In the genomic region with DNA sequence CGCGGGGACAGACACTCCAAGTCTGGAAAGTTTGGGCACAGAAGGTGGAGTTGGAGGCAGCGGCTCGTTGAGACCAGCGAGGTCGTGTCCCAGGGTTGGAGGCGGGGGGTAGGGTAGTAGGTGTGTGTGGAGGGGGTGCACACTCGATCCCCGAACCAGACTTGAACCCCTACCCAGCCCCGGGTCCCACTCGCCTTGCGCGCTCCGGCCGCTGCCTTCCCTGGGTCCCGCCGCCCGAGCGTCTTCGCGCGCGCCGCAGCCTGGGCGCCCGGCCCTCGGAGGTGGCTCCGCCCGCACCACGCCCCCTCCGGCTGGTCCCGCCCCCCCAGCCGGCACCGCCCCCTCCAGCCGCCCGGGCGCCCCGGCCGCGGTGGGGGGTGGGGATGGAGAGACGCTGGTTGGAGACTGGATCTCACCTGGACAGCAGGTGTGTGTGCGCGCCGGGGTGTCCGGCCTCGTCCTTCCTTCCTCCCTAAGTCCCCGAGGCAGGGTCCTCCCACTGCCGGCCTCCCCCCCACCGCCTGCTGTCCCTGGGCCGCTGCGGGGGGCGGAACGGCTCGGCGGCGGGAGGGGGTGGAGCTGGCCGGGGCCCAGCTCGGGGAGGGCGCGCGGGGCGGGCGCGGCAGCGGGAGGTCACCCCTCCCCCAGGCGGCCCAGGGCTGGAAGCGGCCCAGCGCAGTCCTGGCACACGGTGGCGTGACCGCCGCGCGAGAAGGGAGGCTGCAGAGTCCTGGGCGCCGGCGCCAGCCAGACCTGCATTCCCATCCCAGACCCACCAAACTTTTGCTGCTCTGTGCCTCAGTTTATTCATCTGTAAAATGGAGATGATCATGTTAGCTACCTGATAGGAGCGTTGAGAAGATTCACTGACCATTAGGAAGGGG, we compare ENCODE assay signal across 8 cellular contexts. TPM values are rescaled to one million over a fixed set of nuclear protein-coding genes. Genes with fewer than 3 reads are reported as not detected.
DNase-seq lines count a peak whose midpoint lies in the region; ATAC-seq and TF ChIP-seq lines count a peak whose summit lies in the region.

A gene (minus strand): TSS at position 255 of the 884 bp plus-strand sequence. CDS start 3,034 bp downstream, outside the sequence.

- TF ChIP-seq POLR2A in Peyer's patch (IDR thresholded peaks at IDR 0.05), result peak in 1 of 2 donors; percentile 44

- ATAC-seq in GM21381 (IDR thresholded peaks at IDR 0.05; ENCODE audit: unreplicated experiment) (peak; percentile 75), naive B cell (ENCODE audit: low read depth in 2 of 2) (peak; percentile 91)
- peak; percentile 94 for ATAC-seq in activated T-helper 17 cell treated with anti-CD3 and anti-CD28 coated beads, Interleukin-2, amount 50 U/mL, for 72 hours (replicated peaks)
- peak; percentile 88 for ATAC-seq in stimulated activated effector memory CD8-positive, alpha-beta T cell treated with anti-CD3 and anti-CD28 coated beads, Interleukin-12 subunit alpha, Interleukin-12 subunit beta, amount 100 ng/mL, for 72 hours

- peaks cover 0 to 26% (median 0%) of the 10 kb centered on the region in 3 donors for H3K36me3 ChIP-seq in Peyer's patch

- H3K27ac ChIP-seq in Peyer's patch, result peak within 1 kb of the TSS; percentile 66 to 95 (median 81)

- H3K4me1 ChIP-seq in Peyer's patch, result peaks cover 0 to 41% (median 5%) of the 10 kb centered on the region in 4 donors

- H3K27me3 Mint-ChIP-seq in activated T-helper 17 cell treated with anti-CD3 and anti-CD28 coated beads, Interleukin-2, amount 50 U/mL, for 72 hours, result peaks cover 9% of the 10 kb centered on the region
- H3K27me3 Mint-ChIP-seq in naive B cell, result peaks cover 6 to 30% (median 19%) of the 10 kb centered on the region in 3 donors

- TF ChIP-seq CTCF in Peyer's patch (IDR thresholded peaks at IDR 0.05), result peak in 3 of 6 experiments; percentile 34 to 44 (median 36)

- peak within 1 kb of the TSS; percentile 62 for H3K4me3 Mint-ChIP-seq in activated T-helper 17 cell treated with anti-CD3 and anti-CD28 coated beads, Interleukin-2, amount 50 U/mL, for 72 hours
- peak within 1 kb of the TSS; percentile 71 to 88 (median 86) for H3K4me3 Mint-ChIP-seq in naive B cell
- peak within 1 kb of the TSS; percentile 68 for H3K4me3 Mint-ChIP-seq in stimulated activated effector memory CD8-positive, alpha-beta T cell treated with anti-CD3 and anti-CD28 coated beads, Interleukin-12 subunit alpha, Interleukin-12 subunit beta, amount 100 ng/mL, for 72 hours

- no peaks in the 10 kb centered on the region for H3K27me3 ChIP-seq in Peyer's patch

- peak; percentile 82 for DNase-seq in COLO829 (ENCODE audit: low spot score)
- DNase-seq in HuH-7 (ENCODE audit: low spot score), result peak; percentile 92
- DNase-seq in Peyer's patch, result peak; percentile 67 to 95 (median 88)
- DNase-seq in fibroblast of gingiva (ENCODE audit: low read depth), result peak; percentile 72
- peak; percentile 71 for DNase-seq in naive B cell
- DNase-seq in stimulated activated effector memory CD8-positive, alpha-beta T cell treated with anti-CD3 and anti-CD28 coated beads, Interleukin-12 subunit alpha, Interleukin-12 subunit beta, amount 100 ng/mL, for 72 hours (ENCODE audit: low spot score in 2 of 2), result peak; percentile 88 to 91

- H3K4me3 ChIP-seq in Peyer's patch, result peak within 1 kb of the TSS; percentile 45 to 82 (median 65)

- no peaks in the 10 kb centered on the region for H3K9me3 Mint-ChIP-seq in activated T-helper 17 cell treated with anti-CD3 and anti-CD28 coated beads, Interleukin-2, amount 50 U/mL, for 72 hours
- no peaks in the 10 kb centered on the region for H3K9me3 Mint-ChIP-seq in naive B cell
- no peaks in the 10 kb centered on the region for H3K9me3 Mint-ChIP-seq in stimulated activated effector memory CD8-positive, alpha-beta T cell treated with anti-CD3 and anti-CD28 coated beads, Interleukin-12 subunit alpha, Interleukin-12 subunit beta, amount 100 ng/mL, for 72 hours

- H3K9me3 ChIP-seq in Peyer's patch, result no peaks in the 10 kb centered on the region

- no peaks in the 10 kb centered on the region for H3K4me1 Mint-ChIP-seq in activated T-helper 17 cell treated with anti-CD3 and anti-CD28 coated beads, Interleukin-2, amount 50 U/mL, for 72 hours
- peaks cover 14 to 17% (median 16%) of the 10 kb centered on the region in 3 donors for H3K4me1 Mint-ChIP-seq in naive B cell
- peaks cover 6% of the 10 kb centered on the region for H3K4me1 Mint-ChIP-seq in stimulated activated effector memory CD8-positive, alpha-beta T cell treated with anti-CD3 and anti-CD28 coated beads, Interleukin-12 subunit alpha, Interleukin-12 subunit beta, amount 100 ng/mL, for 72 hours

- H3K27ac Mint-ChIP-seq in activated T-helper 17 cell treated with anti-CD3 and anti-CD28 coated beads, Interleukin-2, amount 50 U/mL, for 72 hours, result no peak within 1 kb of the TSS
- H3K27ac Mint-ChIP-seq in naive B cell, result peak within 1 kb of the TSS in 3 of 6 donors; percentile 27 to 86 (median 36)
- no peak within 1 kb of the TSS for H3K27ac Mint-ChIP-seq in stimulated activated effector memory CD8-positive, alpha-beta T cell treated with anti-CD3 and anti-CD28 coated beads, Interleukin-12 subunit alpha, Interleukin-12 subunit beta, amount 100 ng/mL, for 72 hours

- H3K36me3 Mint-ChIP-seq in activated T-helper 17 cell treated with anti-CD3 and anti-CD28 coated beads, Interleukin-2, amount 50 U/mL, for 72 hours (ENCODE audit: low read depth), result no peaks in the 10 kb centered on the region
- no peaks in the 10 kb centered on the region for H3K36me3 Mint-ChIP-seq in naive B cell
- no peaks in the 10 kb centered on the region for H3K36me3 Mint-ChIP-seq in stimulated activated effector memory CD8-positive, alpha-beta T cell treated with anti-CD3 and anti-CD28 coated beads, Interleukin-12 subunit alpha, Interleukin-12 subunit beta, amount 100 ng/mL, for 72 hours

RNA-seq across cellular contexts. Expression of the gene that starts here (rescaled TPM):
- total RNA-seq in Peyer's patch, result 100 to 1,000 TPM in 1 of 4 donors, 10 to 100 TPM in 3; 41.9 to 283 (median 68.4) TPM
- total RNA-seq in activated T-helper 17 cell treated with anti-CD3 and anti-CD28 coated beads, Interleukin-2, amount 50 U/mL, for 72 hours, result 1 to 10 TPM; 3.5 to 3.6 TPM
- under 1 TPM in 3 of 6 donors, not detected in 3; 0.09 to 0.57 (median 0.19) TPM for polyA plus RNA-seq in naive B cell (ENCODE audit: low read depth in 6 of 6)

Comparison
In these comparisons a context has a peak if more than half of its experiments do, and no peak if none do; other contexts are left out.
1. Peak in every context shown above with its lines: DNase-seq, ATAC-seq, H3K4me3 ChIP-seq and H3K27ac ChIP-seq.
2. RNA of the gene that starts here (total RNA-seq): 41.9 to 283 TPM in Peyer's patch; 3.5 to 3.6 TPM in activated T-helper 17 cell treated with anti-CD3 and anti-CD28 coated beads, Interleukin-2, amount 50 U/mL, for 72 hours; every median in the first group is over 4 times any median in the second.
3. Peak in DNase-seq and ATAC-seq in naive B cell; RNA of the gene not detected or under 1 TPM.